ENCODE assay signal across 22 cellular contexts in the genomic region with DNA sequence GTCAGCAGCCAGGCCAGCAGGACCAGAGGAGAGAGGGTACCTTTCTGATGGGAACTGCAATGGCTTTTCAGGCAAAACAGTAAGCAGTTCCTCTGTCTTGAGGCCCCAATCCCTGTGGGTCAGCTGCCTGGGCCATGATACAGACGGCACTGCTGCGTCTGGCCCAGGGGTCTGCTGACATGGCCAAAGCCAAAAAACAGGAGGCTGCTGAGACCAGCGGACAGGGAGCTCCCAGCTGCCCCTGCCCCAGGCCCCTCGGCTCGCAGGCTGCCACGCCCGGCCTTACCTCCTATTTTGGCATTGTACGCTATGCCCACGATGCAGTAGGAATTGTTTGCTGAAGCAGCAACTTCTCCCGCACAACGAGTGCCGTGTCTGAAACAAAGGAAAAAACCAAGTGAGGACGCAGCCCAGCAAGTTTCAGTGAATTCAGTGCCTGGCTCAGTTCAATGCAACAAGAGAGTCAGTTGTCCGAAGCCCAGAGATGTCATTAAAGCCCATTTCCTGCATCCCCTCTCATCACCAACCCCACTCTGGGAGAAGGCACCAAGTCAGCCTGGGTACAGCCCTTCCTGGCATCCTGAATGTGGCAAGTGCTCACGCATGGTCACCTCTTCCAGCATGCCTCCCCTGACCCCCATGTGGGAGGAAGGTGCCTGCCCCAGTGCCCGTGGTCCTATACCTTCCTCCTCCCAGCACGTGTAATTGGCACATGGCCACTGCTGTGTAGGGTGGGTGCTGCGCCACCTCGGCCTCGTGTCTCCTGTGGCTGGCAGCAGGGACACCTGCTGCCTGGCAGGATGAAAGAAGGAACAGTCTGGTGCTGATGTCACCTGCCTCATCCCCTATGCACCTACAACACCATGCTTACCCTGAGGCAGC.
"Had no signal": no experiment of that assay in that cellular context is flagged by ENCODE, and none has a peak within 500 bp of the region (broad histone marks: within the 10 kb centered on the region; RNA-seq: fewer than 3 reads in every experiment).

No MANE protein-coding gene starts in this region.

- DNase-seq: activated CD4-positive, alpha-beta T cell treated with anti-CD3 and anti-CD28 coated beads, Interleukin-2, amount 10 ng/mL, durations not matched to agents 24 days and 14 days; activated CD4-positive, CD25-positive, alpha-beta regulatory T cell; activated CD8-positive, alpha-beta T cell treated with anti-CD3 and anti-CD28 coated beads for 36 hours; activated gamma-delta T cell; cerebellar nuclear complex; cortex of kidney; effector CD4-positive, alpha-beta T cell; left ventricle myocardium inferior; mucosa of descending colon; naive B cell; psoas muscle; right lobe of liver; stimulated activated CD4-positive, alpha-beta T cell treated with anti-CD3 and anti-CD28 coated beads, Interleukin-4, amount 100 ng/mL, for 4 hours; stimulated activated naive B cell treated with anti-CD40 and anti-IgM and Interleukin-4, amounts not matched to agents 10 μg/mL and 1 μg/mL and 100 μg/mL, for 72 hours; T-cell; tibial artery had no signal

- H3K4me1 Mint-ChIP-seq: activated CD4-positive, alpha-beta T cell treated with anti-CD3 and anti-CD28 coated beads, Interleukin-2, amount 10 ng/mL, durations not matched to agents 24 days and 14 days; memory B cell; stimulated activated naive B cell treated with anti-CD40 and anti-IgM and Interleukin-4, amounts not matched to agents 10 μg/mL and 1 μg/mL and 100 μg/mL, for 72 hours; T-cell had no signal

- FAIRE-seq: bronchial epithelial cell, frontal cortex, kidney had no signal

- ATAC-seq: activated CD8-positive, alpha-beta T cell treated with anti-CD3 and anti-CD28 coated beads for 36 hours; activated naive CD4-positive, alpha-beta T cell treated with anti-CD3 and anti-CD28 coated beads, Interleukin-2, amount 50 U/mL, for 72 hours; mucosa of descending colon; stimulated activated naive B cell treated with anti-CD40 and anti-IgM and Interleukin-4, amounts not matched to agents 10 μg/mL and 1 μg/mL and 100 μg/mL, for 72 hours; T-cell had no signal

- H3K4me3 Mint-ChIP-seq: activated CD4-positive, alpha-beta T cell treated with anti-CD3 and anti-CD28 coated beads, Interleukin-2, amount 10 ng/mL, durations not matched to agents 24 days and 14 days; activated CD8-positive, alpha-beta T cell treated with anti-CD3 and anti-CD28 coated beads for 36 hours; memory B cell; stimulated activated naive B cell treated with anti-CD40 and anti-IgM and Interleukin-4, amounts not matched to agents 10 μg/mL and 1 μg/mL and 100 μg/mL, for 72 hours; T-cell had no signal

- H3K27ac Mint-ChIP-seq: activated CD4-positive, alpha-beta T cell treated with anti-CD3 and anti-CD28 coated beads, Interleukin-2, amount 10 ng/mL, durations not matched to agents 24 days and 14 days; activated CD8-positive, alpha-beta T cell treated with anti-CD3 and anti-CD28 coated beads for 36 hours; memory B cell; naive B cell; stimulated activated naive B cell treated with anti-CD40 and anti-IgM and Interleukin-4, amounts not matched to agents 10 μg/mL and 1 μg/mL and 100 μg/mL, for 72 hours; T-cell had no signal

- H3K36me3 Mint-ChIP-seq: memory B cell, T-cell had no signal

- H3K9me3 Mint-ChIP-seq: activated CD4-positive, alpha-beta T cell treated with anti-CD3 and anti-CD28 coated beads, Interleukin-2, amount 10 ng/mL, durations not matched to agents 24 days and 14 days; neural crest cell had no signal
